Comparison of ENCODE assay signal across 15 cellular contexts in the genomic region with DNA sequence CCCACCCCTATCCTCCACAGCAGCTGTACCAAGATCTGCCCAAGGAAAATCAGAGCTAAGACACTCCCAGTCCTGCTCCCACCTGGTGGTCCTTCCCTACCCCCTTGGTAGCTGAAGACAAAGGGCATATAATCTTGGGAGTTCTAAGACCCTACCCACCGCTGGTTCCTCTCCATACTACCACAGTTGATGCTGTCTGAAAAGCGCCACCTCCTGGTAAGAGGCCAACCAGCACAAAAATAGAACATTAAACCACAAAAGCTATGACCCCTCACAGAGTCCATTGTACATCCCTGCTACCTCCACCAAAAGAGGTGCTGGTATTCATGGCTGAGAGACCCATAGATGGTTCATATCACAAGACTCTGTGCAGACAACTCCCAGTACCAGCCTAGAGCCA.
A peak's percentile ranks its signal among the peaks of the same experiment; 100 is the strongest.
DNase-seq lines count a peak whose midpoint lies in the region; ATAC-seq and TF ChIP-seq lines count a peak whose summit lies in the region.
"Had no signal": no experiment of that assay in that cellular context is flagged by ENCODE, and none has a peak within 500 bp of the region (broad histone marks: within the 10 kb centered on the region; RNA-seq: fewer than 3 reads in every experiment).

No MANE protein-coding gene starts in this region.

- H2BK20ac ChIP-seq in H9 (ENCODE audit: low read depth, low read length, poor library complexity, severe bottlenecking): no peak overlapping the region

- no peaks in the 10 kb centered on the region for H3K36me3 ChIP-seq in PC-3 (ENCODE audit: low read depth, low read length)
- H3K36me3 ChIP-seq: SJSA1 had no signal

- no peak overlapping the region for H4K5ac ChIP-seq in H9 (ENCODE audit: insufficient read length, low read depth, low read length)

- H2AFZ ChIP-seq in H9 (ENCODE audit: low read length): no peak overlapping the region
- no peak overlapping the region for H2AFZ ChIP-seq in PC-3 (ENCODE audit: low read length)

- H3K4me3 Mint-ChIP-seq in H9: no peak overlapping the region
- no peak overlapping the region for H3K4me3 Mint-ChIP-seq in nephron progenitor cell
- H3K4me3 Mint-ChIP-seq: activated T-cell treated with anti-CD3 and anti-CD28 coated beads, Interleukin-2, amount 50 U/mL, for 24 hours; stimulated activated naive B cell treated with anti-CD40 and anti-IgM and Interleukin-4, amounts not matched to agents 10 μg/mL and 1 μg/mL and 100 μg/mL, for 72 hours had no signal

- H3K27ac Mint-ChIP-seq in H9 (no peak overlapping the region), nephron progenitor cell (no peak overlapping the region)
- H3K27ac Mint-ChIP-seq: activated T-cell treated with anti-CD3 and anti-CD28 coated beads, Interleukin-2, amount 50 U/mL, for 24 hours; stimulated activated naive B cell treated with anti-CD40 and anti-IgM and Interleukin-4, amounts not matched to agents 10 μg/mL and 1 μg/mL and 100 μg/mL, for 72 hours had no signal

- BruUV-seq in PC-3 (replicated peaks; lab: Mats Ljungman, UMichigan): no TSS peak

- intact Hi-C loops in PC-3 (cut with micrococcal nuclease): no loop called here

- H3K9ac ChIP-seq in H9 (ENCODE audit: extremely low read depth, insufficient read length, low read length) (no peak overlapping the region), PC-3 (ENCODE audit: low read length) (no peak overlapping the region)

- H3K18ac ChIP-seq in H9 (ENCODE audit: insufficient read length, low read depth, low read length): no peak overlapping the region

- H2BK12ac ChIP-seq in H9 (ENCODE audit: insufficient read length, low read depth, low read length): no peak overlapping the region

- no peak overlapping the region for H2BK5ac ChIP-seq in H9 (ENCODE audit: insufficient read length, low read length)

- peaks cover 20 to 25% of the 10 kb centered on the region in 2 experiments for H3K9me3 Mint-ChIP-seq in H9
- H3K9me3 Mint-ChIP-seq in nephron progenitor cell: peaks cover 27% of the 10 kb centered on the region

- peak; percentile 80 for TF ChIP-seq CTCF in H9 (conservative IDR thresholded peaks at IDR 0.05)
- TF ChIP-seq CTCF in PC-3 (conservative IDR thresholded peaks at IDR 0.05; ENCODE audit: low read depth, low read length): peak; percentile 69; the same call in 1 of the 2 replicates
- no peak for TF ChIP-seq CTCF in nephron progenitor cell (IDR thresholded peaks at IDR 0.05)

- no peak overlapping the region for H2BK120ac ChIP-seq in H9 (ENCODE audit: low read depth, low read length, poor library complexity, severe bottlenecking)

- no peak overlapping the region for H4K8ac ChIP-seq in H9 (replicated peaks; ENCODE audit: insufficient read length, low read depth, low read length)

- no peaks in the 10 kb centered on the region for H3F3A ChIP-seq in PC-3 (ENCODE audit: low read length, unreplicated experiment)

- no peak overlapping the region for H3K23ac ChIP-seq in H9 (ENCODE audit: insufficient read length, low read depth, low read length)

- H3K23me2 ChIP-seq in H9 (ENCODE audit: insufficient read length, low read depth, low read length, poor library complexity, severe bottlenecking): no peaks in the 10 kb centered on the region

- H3K79me2 ChIP-seq in H9 (ENCODE audit: insufficient read depth, low read length) (no peaks in the 10 kb centered on the region), PC-3 (ENCODE audit: low read length) (no peaks in the 10 kb centered on the region)

- POLR2A ChIA-PET in PC-3 (lab: Charles Lee; ENCODE audit: unreplicated experiment): no interaction called here

- H3K4me1 ChIP-seq in H9 (ENCODE audit: insufficient read depth, low read length) (no peaks in the 10 kb centered on the region), PC-3 (ENCODE audit: insufficient read depth, low read length) (no peaks in the 10 kb centered on the region)
- H3K4me1 ChIP-seq: SJSA1 had no signal

- no peak overlapping the region for H2BK15ac ChIP-seq in H9 (ENCODE audit: low read depth, low read length)

- H3K27ac ChIP-seq in H9 (ENCODE audit: insufficient read length, low read depth, low read length): no peak overlapping the region
- H3K27ac ChIP-seq in PC-3 (ENCODE audit: low read length): no peak overlapping the region
- H3K27ac ChIP-seq: SJSA1 had no signal

- no peak overlapping the region for H3K14ac ChIP-seq in H9 (ENCODE audit: insufficient read depth, low read length)

- CTCF ChIA-PET in PC-3 (lab: Charles Lee): interaction anchor here (0.6 kb wide), 1 partner anchor 810 kb away, joined by 4 read pairs; no protein-coding TSS in a partner anchor

- ATAC-seq in PC-3: no peak
- ATAC-seq in GM21381 (IDR thresholded peaks at IDR 0.05; ENCODE audit: unreplicated experiment): no peak
- ATAC-seq: activated CD4-positive, CD25-positive, alpha-beta regulatory T cell treated with anti-CD3 and anti-CD28 coated beads, Interleukin-2, amount 50 U/mL, for 24 hours; stimulated activated naive B cell treated with anti-CD40 and anti-IgM and Interleukin-4, amounts not matched to agents 10 μg/mL and 1 μg/mL and 100 μg/mL, for 72 hours had no signal

- no peaks in the 10 kb centered on the region for H3K79me1 ChIP-seq in H9 (ENCODE audit: insufficient read depth, low read depth, low read length, poor library complexity, severe bottlenecking)

- H3K9me2 ChIP-seq in PC-3 (replicated peaks; ENCODE audit: low read length): no peaks in the 10 kb centered on the region

- H4K20me1 ChIP-seq in H9 (ENCODE audit: control insufficient read depth, insufficient read depth, insufficient read length) (no peaks in the 10 kb centered on the region), PC-3 (ENCODE audit: low read length) (no peaks in the 10 kb centered on the region)

- H3K56ac ChIP-seq in H9 (ENCODE audit: insufficient read length, low read depth, low read length): no peak overlapping the region

- no peaks in the 10 kb centered on the region for H3K27me3 Mint-ChIP-seq in H9 (ENCODE audit: low read depth)
- no peaks in the 10 kb centered on the region for H3K27me3 Mint-ChIP-seq in nephron progenitor cell (ENCODE audit: low read depth, poor library complexity)
- H3K27me3 Mint-ChIP-seq: activated T-cell treated with anti-CD3 and anti-CD28 coated beads, Interleukin-2, amount 50 U/mL, for 24 hours had no signal

- peaks cover 3 to 5% of the 10 kb centered on the region in 2 experiments; a peak in 3 of 4 replicates for H3K4me1 Mint-ChIP-seq in H9
- H3K4me1 Mint-ChIP-seq in nephron progenitor cell: no peaks in the 10 kb centered on the region
- H3K4me1 Mint-ChIP-seq: stimulated activated naive B cell treated with anti-CD40 and anti-IgM and Interleukin-4, amounts not matched to agents 10 μg/mL and 1 μg/mL and 100 μg/mL, for 72 hours had no signal

- H2AK5ac ChIP-seq in H9 (ENCODE audit: insufficient read length, low read length): no peak overlapping the region

- H3K36me3 Mint-ChIP-seq in H9 (ENCODE audit: insufficient read depth in 1 of 3, low read depth in 3 of 3): peaks cover 5 to 22% (median 10%) of the 10 kb centered on the region in 3 experiments; a peak in 6 of 7 replicates
- no peaks in the 10 kb centered on the region for H3K36me3 Mint-ChIP-seq in nephron progenitor cell (ENCODE audit: low read depth)
- H3K36me3 Mint-ChIP-seq: stimulated activated naive B cell treated with anti-CD40 and anti-IgM and Interleukin-4, amounts not matched to agents 10 μg/mL and 1 μg/mL and 100 μg/mL, for 72 hours had no signal

- H3K4me2 ChIP-seq in H9 (ENCODE audit: insufficient read depth, insufficient read length, low read length) (no peak overlapping the region), PC-3 (ENCODE audit: low read length) (no peak overlapping the region)

- H3T11ph ChIP-seq in H9 (ENCODE audit: low read length): no peak overlapping the region

- WGBS in H9 (ENCODE audit: extremely low coverage, insufficient read length, low lambda C conversion rate): no CpG with 5 or more reads among the region's 2 CpGs

- DNase-seq in DMS53 (lab: John Stamatoyannopoulos, UW) (peak; percentile 65), H9 (peak; percentile 61), PC-3 (peak; percentile 33), iPS DF 4.7 (ENCODE audit: extremely low read depth, low spot score) (peak; percentile 46), amygdala (lab: John Stamatoyannopoulos, UW) (no peak), kidney tubule cell (ENCODE audit: low spot score) (no peak), nephron progenitor cell (no peak)
- DNase-seq: activated T-cell treated with anti-CD3 and anti-CD28 coated beads, Interleukin-2, amount 50 U/mL, for 24 hours; C1 segment of cervical spinal cord; effector CD4-positive, alpha-beta T cell; NCI-H345; stimulated activated naive B cell treated with anti-CD40 and anti-IgM and Interleukin-4, amounts not matched to agents 10 μg/mL and 1 μg/mL and 100 μg/mL, for 72 hours had no signal

- no peak overlapping the region for H3K4ac ChIP-seq in H9 (ENCODE audit: low read depth, low read length)

- H3K27me3 ChIP-seq in H9 (ENCODE audit: insufficient read depth, low read length) (no peaks in the 10 kb centered on the region), PC-3 (ENCODE audit: low read length) (no peaks in the 10 kb centered on the region; the same call in 1 of the 2 replicates)
- H3K27me3 ChIP-seq: SJSA1 had no signal

- H4K91ac ChIP-seq in H9 (ENCODE audit: insufficient read length, low read depth, low read length): no peak overlapping the region

- no peaks in the 10 kb centered on the region for H3K9me3 ChIP-seq in H9 (ENCODE audit: control insufficient read depth, low read depth, low read length)
- no peaks in the 10 kb centered on the region; the same call in 1 of the 2 replicates for H3K9me3 ChIP-seq in PC-3 (ENCODE audit: low read length)
- H3K9me3 ChIP-seq: SJSA1 had no signal

- no peak overlapping the region for H3K4me3 ChIP-seq in PC-3 (ENCODE audit: low read length)
- H3K4me3 ChIP-seq: SJSA1 had no signal

Comparison
In these comparisons a context has a peak if more than half of its experiments do, and no peak if none do; other contexts are left out.
1. DNase-seq: peak in DMS53 (single experiment), H9 (single experiment), PC-3 (single experiment) and iPS DF 4.7 (single experiment); none in amygdala (0 of 56), kidney tubule cell (single experiment) and nephron progenitor cell (single experiment).